Comparison of ENCODE assay signal across 15 cellular contexts in the genomic region with DNA sequence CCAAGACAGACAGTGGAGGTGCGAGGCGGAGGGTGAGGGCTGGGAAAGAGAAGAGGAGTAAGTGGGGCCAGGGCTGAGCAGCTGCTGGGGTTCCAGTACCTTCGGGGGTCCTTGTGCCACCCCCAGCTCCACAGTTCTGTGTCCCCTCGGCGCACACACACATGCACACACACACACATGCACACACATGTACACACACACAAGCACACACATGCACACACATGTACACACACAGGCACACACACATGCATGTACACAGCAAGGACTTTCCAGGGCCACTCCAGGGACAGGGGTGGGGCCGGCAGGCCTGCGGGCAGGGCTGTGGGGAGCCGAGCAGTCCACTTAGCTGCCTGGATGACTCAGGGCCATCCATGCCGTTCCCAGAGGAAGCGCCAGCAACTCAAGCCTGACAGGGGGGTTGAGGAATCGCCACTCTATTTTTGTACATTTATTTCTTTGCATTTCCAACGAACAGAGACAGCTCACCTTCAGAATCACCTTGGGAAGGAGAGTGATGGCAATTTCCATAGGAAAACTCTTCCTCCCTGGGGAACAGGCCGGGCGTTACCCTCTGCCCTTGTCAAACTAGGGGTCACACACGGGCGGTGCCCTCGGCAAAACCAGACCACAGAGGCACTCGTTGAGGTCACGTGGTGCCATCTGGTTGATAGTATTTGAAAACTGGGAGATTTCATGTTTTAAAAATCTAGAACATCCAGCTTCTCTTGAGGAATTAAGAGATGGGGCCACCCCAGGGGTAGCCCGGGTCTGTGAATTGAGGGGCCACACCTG.
DNase-seq lines count a peak whose midpoint lies in the region; ATAC-seq and TF ChIP-seq lines count a peak whose summit lies in the region.
"Had no signal": no experiment of that assay in that cellular context is flagged by ENCODE, and none has a peak within 500 bp of the region (broad histone marks: within the 10 kb centered on the region; RNA-seq: fewer than 3 reads in every experiment).

No MANE protein-coding gene starts in this region.

- no peak overlapping the region for H3K4me3 Mint-ChIP-seq in osteocyte (ENCODE audit: unreplicated experiment)
- H3K4me3 Mint-ChIP-seq: activated CD8-positive, alpha-beta T cell treated with anti-CD3 and anti-CD28 coated beads for 36 hours; central memory CD8-positive, alpha-beta T cell had no signal

- H3K36me3 ChIP-seq in right atrium auricular region, result no peaks in the 10 kb centered on the region
- H3K36me3 ChIP-seq: thyroid gland had no signal

- CTCF ChIA-PET in RWPE1 (lab: Yijun Ruan, JAX), result interaction anchor here (0.7 kb wide), 1 partner anchor 97 kb away, joined by 3 read pairs; no protein-coding TSS in a partner anchor

- peaks cover 4% of the 10 kb centered on the region for H3K9me3 Mint-ChIP-seq in osteocyte (ENCODE audit: unreplicated experiment)
- H3K9me3 Mint-ChIP-seq: activated CD8-positive, alpha-beta T cell treated with anti-CD3 and anti-CD28 coated beads for 36 hours; central memory CD8-positive, alpha-beta T cell had no signal

- H3K9me3 ChIP-seq in right atrium auricular region, result no peaks in the 10 kb centered on the region
- H3K9me3 ChIP-seq: thyroid gland had no signal

- POLR2A ChIA-PET in RWPE1 (lab: Yijun Ruan, JAX; ENCODE audit: low non-redundant PET), result no interaction called here

- TF ChIP-seq CTCF in right atrium auricular region (IDR thresholded peaks at IDR 0.05) (no peak), RWPE1 (conservative IDR thresholded peaks at IDR 0.05; ENCODE audit: low read depth) (no peak), fibroblast of pulmonary artery (IDR thresholded peaks at IDR 0.05; ENCODE audit: low read length, missing control alignments) (no peak), osteocyte (IDR thresholded peaks at IDR 0.05) (no peak)

- H3K4me1 ChIP-seq in right atrium auricular region, result no peaks in the 10 kb centered on the region
- H3K4me1 ChIP-seq: parathyroid adenoma, thyroid gland had no signal

- intact Hi-C loops in Right ventricle myocardium superior (cut with DNase I), result no loop called here

- ATAC-seq in Right ventricle myocardium superior (ENCODE audit: poor library complexity), result no peak
- ATAC-seq: activated CD8-positive, alpha-beta T cell treated with anti-CD3 and anti-CD28 coated beads for 36 hours had no signal

- no peaks in the 10 kb centered on the region for H3K27me3 ChIP-seq in right atrium auricular region
- H3K27me3 ChIP-seq: thyroid gland had no signal

- DNase-seq in Right ventricle myocardium superior (peak; percentile 37), right atrium auricular region (ENCODE audit: low spot score) (no peak), RWPE1 (ENCODE audit: low spot score) (peak; percentile 17), fibroblast of pulmonary artery (ENCODE audit: low read depth) (peak; percentile 61), stromal cell of bone marrow (ENCODE audit: low read depth) (peak; percentile 54), activated gamma-delta T cell treated with Interleukin-2 at 50 U/mL for 16 hours (no peak), osteocyte (ENCODE audit: extremely low spot score, unreplicated experiment) (no peak), NCI-H1694 treated with DMSO at 0.1 percent for 48 hours (lab: John Stamatoyannopoulos, UW) (no peak)
- DNase-seq: activated CD8-positive, alpha-beta T cell treated with anti-CD3 and anti-CD28 coated beads for 36 hours; NCI-H2029 treated with DMSO at 0.1 percent for 48 hours; SIG-M5; thyroid gland had no signal

- no peak overlapping the region for H3K27ac Mint-ChIP-seq in osteocyte (ENCODE audit: unreplicated experiment)
- H3K27ac Mint-ChIP-seq: activated CD8-positive, alpha-beta T cell treated with anti-CD3 and anti-CD28 coated beads for 36 hours had no signal

- no peaks in the 10 kb centered on the region for H3K27me3 Mint-ChIP-seq in osteocyte (ENCODE audit: unreplicated experiment)
- H3K27me3 Mint-ChIP-seq: activated CD8-positive, alpha-beta T cell treated with anti-CD3 and anti-CD28 coated beads for 36 hours had no signal

- H3K27ac ChIP-seq in right atrium auricular region (no peak overlapping the region), RWPE1 (no peak overlapping the region)
- H3K27ac ChIP-seq: KMS-11, parathyroid adenoma, thyroid gland had no signal

- H3K4me3 ChIP-seq in right atrium auricular region (no peak overlapping the region), fibroblast of pulmonary artery (replicated peaks; ENCODE audit: low read depth, low read length) (no peak overlapping the region)
- H3K4me3 ChIP-seq: thyroid gland had no signal

- H3K36me3 Mint-ChIP-seq in osteocyte (ENCODE audit: unreplicated experiment), result no peaks in the 10 kb centered on the region

- no peaks in the 10 kb centered on the region for H3K4me1 Mint-ChIP-seq in osteocyte (ENCODE audit: unreplicated experiment)
- H3K4me1 Mint-ChIP-seq: central memory CD8-positive, alpha-beta T cell had no signal

Comparison
In these comparisons a context has a peak if more than half of its experiments do, and no peak if none do; other contexts are left out.
1. DNase-seq: peak in Right ventricle myocardium superior (single experiment), RWPE1 (single experiment), fibroblast of pulmonary artery (single experiment) and stromal cell of bone marrow (single experiment); none in right atrium auricular region (single experiment), activated gamma-delta T cell treated with Interleukin-2 at 50 U/mL for 16 hours (single experiment), osteocyte (single experiment) and NCI-H1694 treated with DMSO at 0.1 percent for 48 hours (single experiment).